Comparison of ENCODE assay signal across 10 cellular contexts in the genomic region with DNA sequence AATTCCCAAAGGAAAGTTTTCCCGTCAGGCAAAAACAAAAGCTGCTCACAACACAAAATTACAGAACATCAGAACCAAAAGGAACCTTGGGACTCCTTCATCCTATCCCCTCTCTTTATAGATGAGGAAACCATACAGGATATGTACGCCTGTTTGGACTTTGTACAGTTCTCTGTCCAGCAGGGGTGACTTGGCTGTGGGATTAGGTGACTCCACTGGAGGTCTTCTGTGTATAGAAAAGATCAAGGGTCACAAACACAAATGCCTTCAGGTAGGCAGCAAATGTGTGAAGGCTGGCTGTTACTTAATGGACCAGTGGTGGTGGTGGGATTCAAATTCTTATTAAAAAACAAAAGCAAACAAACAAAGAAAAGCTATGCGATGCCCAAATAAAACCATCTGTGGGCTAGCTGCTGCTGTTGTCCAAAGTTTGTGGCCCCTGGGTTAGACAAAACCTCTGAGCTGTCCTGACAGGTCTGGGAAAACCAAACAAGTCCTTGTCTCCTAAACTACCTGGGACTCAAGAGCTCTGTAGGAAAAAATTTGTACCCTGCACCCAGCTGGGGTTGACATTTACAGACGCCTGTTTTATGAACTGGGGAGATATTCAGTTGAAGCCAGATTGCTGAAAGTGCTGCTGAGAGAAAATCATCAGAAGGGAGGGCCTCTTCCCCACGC. TPM values are rescaled to one million over a fixed set of nuclear protein-coding genes. Genes with fewer than 3 reads are reported as not detected.
DNase-seq lines count a peak whose midpoint lies in the region; ATAC-seq, FAIRE-seq and TF ChIP-seq lines count a peak whose summit lies in the region.
"Had no signal": no experiment of that assay in that cellular context is flagged by ENCODE, and none has a peak within 500 bp of the region (broad histone marks: within the 10 kb centered on the region; RNA-seq: fewer than 3 reads in every experiment).

No MANE protein-coding gene starts in this region.

- peak overlapping the region; percentile 67 for H3K27ac ChIP-seq in CD4-positive, alpha-beta memory T cell (ENCODE audit: low read depth, low read length)
- H3K27ac ChIP-seq in GM12878 (ENCODE audit: control insufficient read depth, insufficient read depth) = no peak overlapping the region

- H3K4me3 Mint-ChIP-seq in CD4-positive, alpha-beta memory T cell = peak overlapping the region; percentile 90 to 98 (median 97)
- H3K4me3 Mint-ChIP-seq in natural killer cell treated with Interleukin-12 subunit alpha and Interleukin-12 subunit beta and Interleukin-15 and Interleukin-18, amount 100 ng/mL, for 72 hours = peak overlapping the region; percentile 96

- no peak for FAIRE-seq in GM12878 (lab: Jason Lieb, UNC)

- H4K20me1 ChIP-seq in GM12878 (ENCODE audit: control insufficient read depth, insufficient read depth) = no peaks in the 10 kb centered on the region

- H3K9ac ChIP-seq in GM12878 (ENCODE audit: control insufficient read depth, insufficient read depth, low read length) = 0 out of 2 replicates have a peak overlapping the region, but pooled peaks have one; percentile 55

- no peaks in the 10 kb centered on the region for H3K9me3 Mint-ChIP-seq in CD4-positive, alpha-beta memory T cell
- H3K9me3 Mint-ChIP-seq in natural killer cell treated with Interleukin-12 subunit alpha and Interleukin-12 subunit beta and Interleukin-15 and Interleukin-18, amount 100 ng/mL, for 72 hours = no peaks in the 10 kb centered on the region

- TF ChIP-seq EP300 in GM12878 (IDR thresholded peaks at IDR 0.05; ENCODE audit: borderline replicate concordance in 1 of 2, control insufficient read depth in 1 of 2, low read depth in 2 of 2, low read length in 2 of 2) = no peak

- no peaks in the 10 kb centered on the region for H3K36me3 ChIP-seq in CD4-positive, alpha-beta memory T cell (ENCODE audit: insufficient read depth, low read length)
- H3K36me3 ChIP-seq in GM12878 (ENCODE audit: control insufficient read depth in 2 of 2, insufficient read depth in 2 of 2, low read length in 1 of 2) = no peaks in the 10 kb centered on the region
- H3K36me3 ChIP-seq: prostate gland, SJCRH30 had no signal

- peaks cover 0 to 13% of the 10 kb centered on the region in 2 donors for H3K36me3 Mint-ChIP-seq in CD4-positive, alpha-beta memory T cell
- H3K36me3 Mint-ChIP-seq in natural killer cell treated with Interleukin-12 subunit alpha and Interleukin-12 subunit beta and Interleukin-15 and Interleukin-18, amount 100 ng/mL, for 72 hours = no peaks in the 10 kb centered on the region

- H3K27ac Mint-ChIP-seq in CD4-positive, alpha-beta memory T cell = peak overlapping the region in 5 of 7 donors; percentile 94 to 97 (median 97)
- no peak overlapping the region for H3K27ac Mint-ChIP-seq in natural killer cell treated with Interleukin-12 subunit alpha and Interleukin-12 subunit beta and Interleukin-15 and Interleukin-18, amount 100 ng/mL, for 72 hours

- no peaks in the 10 kb centered on the region for H3K27me3 ChIP-seq in CD4-positive, alpha-beta memory T cell (ENCODE audit: insufficient read depth, low read length)
- no peaks in the 10 kb centered on the region for H3K27me3 ChIP-seq in GM12878 (replicated peaks in 1 of 2; ENCODE audit: control insufficient read depth in 2 of 2, insufficient read depth in 2 of 2, low read length in 1 of 2)
- H3K27me3 ChIP-seq: SJCRH30 had no signal

- intact Hi-C loops in CD4-positive, alpha-beta memory T cell (cut with micrococcal nuclease) = loop anchor here (5.0 to 10.0 kb wide), 3 partner anchors 288 to 728 kb away; no protein-coding TSS in a partner anchor
- intact Hi-C loops in GM12878 (cut with micrococcal nuclease; ENCODE audit: unreplicated experiment) = no loop called here

- SMC1A ChIA-PET in GM12878 (lab: Charles Lee; ENCODE audit: uncharacterized antibody, unreplicated experiment) = interaction anchor here (1.0 to 5.5 kb wide), 15 partner anchors 8 to 353 kb away, joined by 3 to 36 read pairs (median 6); no protein-coding TSS in a partner anchor

- peaks cover 4% of the 10 kb centered on the region for H3K79me2 ChIP-seq in GM12878 (ENCODE audit: control insufficient read depth, insufficient read depth, low read length)

- H3K9me3 ChIP-seq in CD4-positive, alpha-beta memory T cell (ENCODE audit: control insufficient read depth in 1 of 2, low read length in 2 of 2) = no peaks in the 10 kb centered on the region
- peaks cover 5% of the 10 kb centered on the region; the same call in 2 of the 3 replicates for H3K9me3 ChIP-seq in GM12878 (replicated peaks; ENCODE audit: control insufficient read depth, insufficient read depth, low read length)
- H3K9me3 ChIP-seq: prostate gland, SJCRH30 had no signal

- no peak for TF ChIP-seq RAD21 in GM12878 (IDR thresholded peaks at IDR 0.05; ENCODE audit: insufficient read depth, low read depth, low read length)

- TF ChIP-seq POLR2A in GM12878 (IDR thresholded peaks at IDR 0.05; ENCODE audit: low read depth, low read length) = no peak

- peaks cover 35 to 66% (median 46%) of the 10 kb centered on the region in 4 donors for H3K4me1 Mint-ChIP-seq in CD4-positive, alpha-beta memory T cell
- H3K4me1 Mint-ChIP-seq in natural killer cell treated with Interleukin-12 subunit alpha and Interleukin-12 subunit beta and Interleukin-15 and Interleukin-18, amount 100 ng/mL, for 72 hours (ENCODE audit: low read depth in 2 of 2) = peaks cover 30 to 40% of the 10 kb centered on the region in 2 donors

- H3K4me3 ChIP-seq in CD4-positive, alpha-beta memory T cell (ENCODE audit: low read length in 2 of 2) = peak overlapping the region in 1 of 2 donors; percentile 83
- H3K4me3 ChIP-seq in GM12878 = peak overlapping the region; percentile 62

- DNase-seq in CD4-positive, alpha-beta memory T cell = no peak
- peak; percentile 73 for DNase-seq in HuH-7 (ENCODE audit: low spot score)
- DNase-seq in GM12878 (ENCODE audit: low read depth, low spot score) = no peak
- no peak for DNase-seq in natural killer cell treated with Interleukin-12 subunit alpha and Interleukin-12 subunit beta and Interleukin-15 and Interleukin-18, amount 100 ng/mL, for 72 hours (ENCODE audit: low spot score)
- no peak for DNase-seq in GM03348 (ENCODE audit: low spot score)
- DNase-seq in DMS 273 (lab: John Stamatoyannopoulos, UW; ENCODE audit: unreplicated experiment) = no peak

- H2AFZ ChIP-seq in GM12878 (ENCODE audit: control insufficient read depth, low read depth, low read length) = no peak overlapping the region

- POLR2A ChIA-PET in CD4-positive, alpha-beta memory T cell (lab: Charles Lee; ENCODE audit: partially characterized antibody) = interaction anchor here (1.0 to 6.1 kb wide), 11 partner anchors 13 to 531 kb away, joined by 3 to 85 read pairs (median 11); partner anchors contain the start of genes ACTR2, AFTPH and RAB1A
- POLR2A ChIA-PET in GM12878 (lab: Charles Lee) = interaction anchor here (1.0 to 3.8 kb wide), 12 partner anchors 10 to 602 kb away, joined by 3 to 18 read pairs (median 5); partner anchors contain the start of genes ACTR2 and RAB1A

- RAD21 ChIA-PET in GM12878 (lab: Charles Lee; ENCODE audit: unreplicated experiment) = interaction anchor here (0.8 to 5.5 kb wide), 20 partner anchors 10 to 724 kb away, joined by 3 to 58 read pairs (median 4); partner anchors contain the start of gene RAB1A

- in situ Hi-C loops in GM12878 (cut with MboI) = no loop called here

- H3K4me2 ChIP-seq in GM12878 (ENCODE audit: control insufficient read depth, insufficient read depth) = peak overlapping the region; percentile 100

- H3K27me3 Mint-ChIP-seq in CD4-positive, alpha-beta memory T cell = no peaks in the 10 kb centered on the region
- no peaks in the 10 kb centered on the region for H3K27me3 Mint-ChIP-seq in natural killer cell treated with Interleukin-12 subunit alpha and Interleukin-12 subunit beta and Interleukin-15 and Interleukin-18, amount 100 ng/mL, for 72 hours

- CTCF ChIA-PET in CD4-positive, alpha-beta memory T cell (lab: Charles Lee; ENCODE audit: partially characterized antibody) = interaction anchor here (0.6 to 7.8 kb wide), 15 partner anchors 13 to 726 kb away, joined by 3 to 65 read pairs (median 5); partner anchors contain the start of gene RAB1A
- CTCF ChIA-PET in GM12878 (lab: Yijun Ruan, JAX) = interaction anchor here (1.1 to 4.5 kb wide), 15 partner anchors 8 to 724 kb away, joined by 3 to 46 read pairs (median 4); no protein-coding TSS in a partner anchor

- no peak for TF ChIP-seq CTCF in GM12878 (IDR thresholded peaks at IDR 0.05 in 2 of 3, conservative IDR thresholded peaks at IDR 0.05 in 1 of 3; ENCODE audit: control insufficient read depth in 2 of 3, extremely low read depth in 1 of 3, insufficient read depth in 1 of 3, low read depth in 3 of 3, low read length in 3 of 3)

- WGBS in GM12878 (ENCODE audit: insufficient coverage, insufficient replicate concordance, low lambda C conversion rate, missing lambda C conversion rate) = 74% methylated on average over 5 of the region's 5 CpGs

- H3K4me1 ChIP-seq in CD4-positive, alpha-beta memory T cell (ENCODE audit: insufficient read depth, low read length) = peaks cover 63% of the 10 kb centered on the region
- H3K4me1 ChIP-seq in GM12878 (ENCODE audit: control insufficient read depth, insufficient read depth, low read length) = peaks cover 47% of the 10 kb centered on the region
- H3K4me1 ChIP-seq: prostate gland had no signal

- ATAC-seq in GM12878 (no peak), GM19452 (IDR thresholded peaks at IDR 0.05; ENCODE audit: unreplicated experiment) (no peak), GM19397 (IDR thresholded peaks at IDR 0.05; ENCODE audit: unreplicated experiment) (no peak)
- no peak for ATAC-seq in natural killer cell treated with Interleukin-12 subunit alpha and Interleukin-12 subunit beta and Interleukin-15 and Interleukin-18, amount 100 ng/mL, for 72 hours

- BruUV-seq in GM12878 (replicated peaks; lab: Mats Ljungman, UMichigan) = no TSS peak

RNA-seq across cellular contexts. Expression of gene CEP68, which starts 1.3 kb away (rescaled TPM):
- total RNA-seq in CD4-positive, alpha-beta memory T cell = 10 to 100 TPM; 57.7 to 59.9 TPM
- 10 to 100 TPM; 19.9 to 28.4 TPM for polyA plus RNA-seq in CD4-positive, alpha-beta memory T cell
- total RNA-seq in GM12878 (2013; cell fraction: nucleolus; rRNA removed) = 45.8 and 53.3 TPM in 2 replicates
- total RNA-seq in GM12878 (2014; rRNA removed) = 6.9 and 7.6 TPM in 2 replicates
- 7.2 and 7.8 TPM in 2 replicates for total RNA-seq in GM12878 (2014; rRNA removed; fragmentation: Illumina TruSeq; extraction: Trizol)
- 10.8 and 11.1 TPM in 2 replicates for total RNA-seq in GM12878 (2021)
- 2.7 TPM for polyA plus RNA-seq in GM12878 (2011; ENCODE audit: low read depth)
- polyA plus RNA-seq in GM12878 (2011; rRNA removed) = 6.2 and 6.5 TPM in 2 replicates
- 4.2 and 4.8 TPM in 2 replicates for polyA plus RNA-seq in GM12878 (2011; cell fraction: cytosol; rRNA removed)
- polyA plus RNA-seq in GM12878 (2011; cell fraction: nucleus; rRNA removed) = 8.9 and 9.9 TPM in 2 replicates
- polyA plus RNA-seq in GM12878 (2012) = 4.8 and 6.5 TPM in 2 replicates
- polyA plus RNA-seq in GM12878 (2014; fragmentation: Illumina TruSeq; extraction: Trizol) = 7.6 and 7.7 TPM in 2 replicates
- polyA plus RNA-seq in GM12878 (2014; fragmentation: Nextera tagmentation; extraction: Ambion mirVana) = 1 to 10 TPM; 1.1 to 2.2 TPM
- polyA plus RNA-seq in GM12878 (2014; rRNA removed) = 6.1 and 6.5 TPM in 2 replicates
- 10 to 100 TPM in 1 of 2 experiments, 1 to 10 TPM in 1; 9.7 to 11.1 TPM for polyA plus RNA-seq in GM12878 (2016; fragmentation: Nextera tagmentation; extraction: Ambion mirVana)
- 8.5 and 13.7 TPM in 2 replicates for polyA minus RNA-seq in GM12878 (2011; rRNA and poly(A)+ RNA removed)
- polyA minus RNA-seq in GM12878 (2011; cell fraction: cytosol; rRNA and poly(A)+ RNA removed) = 2.7 and 4.9 TPM in 2 replicates
- 8.3 and 10.1 TPM in 2 replicates for polyA minus RNA-seq in GM12878 (2011; cell fraction: nucleus; rRNA and poly(A)+ RNA removed)
- total RNA-seq in natural killer cell treated with Interleukin-12 subunit alpha and Interleukin-12 subunit beta and Interleukin-15 and Interleukin-18, amount 100 ng/mL, for 72 hours = 1 to 10 TPM; 2.0 to 2.3 TPM

Comparison
In these comparisons a context has a peak if more than half of its experiments do, and no peak if none do; other contexts are left out.
1. H3K27ac Mint-ChIP-seq: peak in CD4-positive, alpha-beta memory T cell (5 of 7); none in natural killer cell treated with Interleukin-12 subunit alpha and Interleukin-12 subunit beta and Interleukin-15 and Interleukin-18, amount 100 ng/mL, for 72 hours (0 of 2).